ENCODE assay signal across 13 cellular contexts in the genomic region with DNA sequence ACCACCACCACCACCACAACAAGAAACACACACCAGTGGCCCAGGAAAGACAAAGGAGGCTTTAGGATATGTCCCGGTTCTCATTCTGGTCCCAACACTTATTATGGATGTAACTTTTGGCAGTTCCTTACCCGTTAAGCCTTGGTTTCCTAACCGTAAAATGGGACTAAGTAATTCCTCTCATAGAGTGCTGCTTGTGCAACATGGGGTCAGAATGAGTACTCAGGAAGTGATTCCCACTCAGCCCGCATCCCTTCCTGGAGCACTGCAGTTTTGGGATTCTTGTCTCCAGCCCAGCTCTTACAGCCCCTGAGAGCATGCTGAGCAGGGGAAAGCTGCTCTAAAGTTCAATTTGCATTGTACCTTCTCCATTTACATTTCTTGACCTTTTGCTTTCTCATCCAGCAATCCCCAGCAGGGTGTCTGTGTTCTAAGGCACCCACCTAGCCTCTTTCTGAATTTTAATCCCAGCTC.
DNase-seq lines count a peak whose midpoint lies in the region; ATAC-seq, FAIRE-seq and TF ChIP-seq lines count a peak whose summit lies in the region.
"Had no signal": no experiment of that assay in that cellular context is flagged by ENCODE, and none has a peak within 500 bp of the region (broad histone marks: within the 10 kb centered on the region; RNA-seq: fewer than 3 reads in every experiment).

No MANE protein-coding gene starts in this region.

- intact Hi-C loops in kidney (cut with DNase I): no loop called here

- H3K27ac Mint-ChIP-seq in T-helper 2 cell treated with Interferon-gamma antibody and Interleukin-4, amounts not matched to agents 5 μg/mL and 100 μg/mL, for 36 hours: peak overlapping the region; percentile 21
- H3K27ac Mint-ChIP-seq in nephron progenitor cell: peak overlapping the region; percentile 54
- H3K27ac Mint-ChIP-seq: natural killer cell had no signal

- no peak overlapping the region for H3K27ac ChIP-seq in kidney (ENCODE audit: low read depth in 2 of 2, low read length in 2 of 2)
- H3K27ac ChIP-seq: KMS-11, skin epidermis, upper lobe of left lung had no signal

- H3K27me3 Mint-ChIP-seq in T-helper 2 cell treated with Interferon-gamma antibody and Interleukin-4, amounts not matched to agents 5 μg/mL and 100 μg/mL, for 36 hours (ENCODE audit: low read depth): no peaks in the 10 kb centered on the region
- H3K27me3 Mint-ChIP-seq in nephron progenitor cell (ENCODE audit: low read depth, poor library complexity): peaks cover 6% of the 10 kb centered on the region

- H3K4me3 ChIP-seq in MG63: no peak overlapping the region
- no peak overlapping the region for H3K4me3 ChIP-seq in kidney (ENCODE audit: low read length in 2 of 2)
- H3K4me3 ChIP-seq: skin epidermis, upper lobe of left lung had no signal

- no peak overlapping the region for H3K4me3 Mint-ChIP-seq in T-helper 2 cell treated with Interferon-gamma antibody and Interleukin-4, amounts not matched to agents 5 μg/mL and 100 μg/mL, for 36 hours
- H3K4me3 Mint-ChIP-seq in nephron progenitor cell: no peak overlapping the region
- H3K4me3 Mint-ChIP-seq: natural killer cell had no signal

- H3K9me3 ChIP-seq in MG63 (peaks cover 13% of the 10 kb centered on the region), kidney (ENCODE audit: control insufficient read depth in 1 of 2, low read length in 2 of 2) (no peaks in the 10 kb centered on the region)
- H3K9me3 ChIP-seq: upper lobe of left lung had no signal

- TF ChIP-seq CTCF in nephron progenitor cell (IDR thresholded peaks at IDR 0.05): no peak
- no peak for TF ChIP-seq CTCF in kidney (IDR thresholded peaks at IDR 0.05; ENCODE audit: borderline replicate concordance, extremely low read depth, insufficient read depth)

- H3K36me3 ChIP-seq in MG63 (peaks cover 10% of the 10 kb centered on the region), kidney (ENCODE audit: control insufficient read depth in 1 of 2, insufficient read depth in 2 of 2, low read length in 2 of 2) (no peaks in the 10 kb centered on the region)
- H3K36me3 ChIP-seq: upper lobe of left lung had no signal

- H3K4me1 ChIP-seq in kidney (ENCODE audit: control insufficient read depth in 1 of 2, insufficient read depth in 1 of 2, low read depth in 1 of 2, low read length in 2 of 2): no peaks in the 10 kb centered on the region

- H3K36me3 Mint-ChIP-seq in T-helper 2 cell treated with Interferon-gamma antibody and Interleukin-4, amounts not matched to agents 5 μg/mL and 100 μg/mL, for 36 hours (ENCODE audit: low read depth): peaks cover 16% of the 10 kb centered on the region
- H3K36me3 Mint-ChIP-seq in nephron progenitor cell (ENCODE audit: low read depth): peaks cover 8% of the 10 kb centered on the region
- H3K36me3 Mint-ChIP-seq: natural killer cell had no signal

- no peak overlapping the region for H3K9ac ChIP-seq in kidney (ENCODE audit: low read length in 2 of 2)
- H3K9ac ChIP-seq: KMS-11 had no signal

- FAIRE-seq in kidney (lab: Jason Lieb, UNC): no peak

- no peak for DNase-seq in T-helper 2 cell treated with Interferon-gamma antibody and Interleukin-4, amounts not matched to agents 5 μg/mL and 100 μg/mL, for 36 hours (ENCODE audit: low spot score)
- DNase-seq in T-helper 2 cell (no peak), MG63 (peak; percentile 70), ecto neural progenitor cell (ENCODE audit: low spot score) (peak; percentile 53), nephron progenitor cell (no peak), hippocampal formation (lab: John Stamatoyannopoulos, UW) (no peak), kidney (no peak)
- DNase-seq: erythroblast, natural killer cell, upper lobe of left lung had no signal

- H3K27me3 ChIP-seq in MG63: no peaks in the 10 kb centered on the region
- H3K27me3 ChIP-seq: upper lobe of left lung had no signal

- no peaks in the 10 kb centered on the region for H3K9me3 Mint-ChIP-seq in T-helper 2 cell treated with Interferon-gamma antibody and Interleukin-4, amounts not matched to agents 5 μg/mL and 100 μg/mL, for 36 hours
- peaks cover 17% of the 10 kb centered on the region for H3K9me3 Mint-ChIP-seq in nephron progenitor cell
- H3K9me3 Mint-ChIP-seq: natural killer cell had no signal

- peaks cover 13% of the 10 kb centered on the region for H3K4me1 Mint-ChIP-seq in T-helper 2 cell treated with Interferon-gamma antibody and Interleukin-4, amounts not matched to agents 5 μg/mL and 100 μg/mL, for 36 hours (ENCODE audit: low read depth)
- H3K4me1 Mint-ChIP-seq in nephron progenitor cell: peaks cover 11% of the 10 kb centered on the region

- no peak for ATAC-seq in HG02884 (IDR thresholded peaks at IDR 0.05; ENCODE audit: unreplicated experiment)
- ATAC-seq: natural killer cell had no signal

Comparison
In these comparisons a context has a peak if more than half of its experiments do, and no peak if none do; other contexts are left out.
1. DNase-seq: peak in MG63 (single experiment) and ecto neural progenitor cell (single experiment); none in T-helper 2 cell treated with Interferon-gamma antibody and Interleukin-4, amounts not matched to agents 5 μg/mL and 100 μg/mL, for 36 hours (single experiment), T-helper 2 cell (0 of 5), nephron progenitor cell (single experiment), hippocampal formation (0 of 2) and kidney (single experiment).